In the genomic region with DNA sequence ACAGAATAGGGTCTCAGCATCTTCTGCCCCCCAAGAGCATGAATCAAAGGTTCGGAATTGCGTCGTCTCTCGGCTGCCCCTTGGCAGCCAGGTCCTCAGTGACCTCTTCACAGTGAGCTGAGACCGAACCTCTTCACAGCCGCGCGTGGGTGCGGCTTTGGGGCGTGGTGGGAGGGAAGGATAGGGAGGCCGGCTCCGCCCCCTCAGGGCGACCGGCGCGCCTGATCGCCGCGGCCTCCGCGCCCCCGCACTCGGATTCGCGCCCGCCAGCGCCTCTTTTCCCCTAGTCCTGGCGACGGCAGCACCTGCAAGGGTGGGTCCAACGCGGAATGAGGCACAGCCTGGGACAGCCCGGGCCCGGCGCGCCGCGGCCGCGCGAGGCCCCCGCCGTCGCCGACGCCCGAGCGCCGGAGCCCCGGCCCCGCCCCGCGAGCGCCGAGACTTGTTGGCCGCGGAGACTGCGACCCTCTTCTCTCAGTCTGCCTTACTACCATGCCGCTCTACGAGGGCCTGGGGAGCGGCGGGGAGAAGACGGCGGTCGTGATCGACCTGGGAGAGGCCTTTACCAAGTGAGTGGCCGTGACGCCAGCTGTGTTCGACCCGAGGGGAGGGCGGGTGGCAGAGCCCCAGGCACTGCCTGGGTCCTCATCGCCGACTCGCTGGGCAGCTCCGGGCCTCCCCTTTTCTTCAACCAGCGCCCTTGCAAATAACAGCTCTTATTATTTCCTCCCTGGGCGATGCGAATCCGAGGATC, we compare ENCODE assay signal across 8 cellular contexts. TPM values are rescaled to one million over a fixed set of nuclear protein-coding genes. Genes with fewer than 3 reads are reported as not detected.
DNase-seq lines count a peak whose midpoint lies in the region; ATAC-seq lines count a peak whose summit lies in the region.

A gene (plus strand): TSS at position 424 of the 754 bp plus-strand sequence. CDS start 69 bp downstream, at position 493.

- H3K9me3 ChIP-seq in effector memory CD4-positive, alpha-beta T cell (ENCODE audit: control insufficient read depth, low read length), result no peaks in the 10 kb centered on the region

- peaks cover 13% of the 10 kb centered on the region for H3K4me1 ChIP-seq in effector memory CD4-positive, alpha-beta T cell (ENCODE audit: control insufficient read depth, insufficient read depth, low read length, poor library complexity, severe bottlenecking)

- peak; percentile 96 for ATAC-seq in GM21360 (IDR thresholded peaks at IDR 0.05; ENCODE audit: unreplicated experiment)

- H3K4me3 ChIP-seq in effector memory CD4-positive, alpha-beta T cell (ENCODE audit: insufficient read depth, low read depth, low read length, poor library complexity, severe bottlenecking), result peak within 1 kb of the TSS; percentile 90

- DNase-seq in COLO829 (ENCODE audit: low spot score) (peak; percentile 66), HT-29 (ENCODE audit: low spot score) (peak; percentile 85), NOMO-1 treated with DMSO at 0.1 percent for 48 hours (lab: John Stamatoyannopoulos, UW; ENCODE audit: unreplicated experiment) (peak; percentile 67), medulla oblongata (ENCODE audit: extremely low spot score) (peak; percentile 89)
- peak; percentile 73 to 77 for DNase-seq in activated CD8-positive, alpha-beta memory T cell treated with anti-CD3 and anti-CD28 coated beads for 4 hours (ENCODE audit: low read depth in 2 of 2)
- DNase-seq in effector memory CD4-positive, alpha-beta T cell, result peak; percentile 65 to 77 (median 75)
- peak; percentile 83 to 84 (median 84) for DNase-seq in stimulated activated CD4-positive, alpha-beta T cell treated with anti-CD3 and anti-CD28 coated beads, TNF-alpha, amount 100 ng/mL, for 48 hours (ENCODE audit: low read depth in 3 of 3)

- no peaks in the 10 kb centered on the region for H3K36me3 ChIP-seq in effector memory CD4-positive, alpha-beta T cell (ENCODE audit: control insufficient read depth, insufficient read depth, low read length)

- no peaks in the 10 kb centered on the region for H3K27me3 ChIP-seq in effector memory CD4-positive, alpha-beta T cell (replicated peaks; ENCODE audit: control insufficient read depth, insufficient read depth, low read length, poor library complexity, severe bottlenecking)

- H3K27ac ChIP-seq in effector memory CD4-positive, alpha-beta T cell (ENCODE audit: insufficient read depth, low read length, poor library complexity, severe bottlenecking), result peak within 1 kb of the TSS; percentile 93

RNA-seq across cellular contexts. Expression of the gene that starts here (rescaled TPM):
- 10.9 and 16.7 TPM in 2 replicates for total RNA-seq in HT-29 (2014; rRNA removed; shearing (Covaris generic))

Comparison
In these comparisons a context has a peak if more than half of its experiments do, and no peak if none do; other contexts are left out.
1. Peak in every context shown above with its lines: DNase-seq, ATAC-seq, H3K4me3 ChIP-seq and H3K27ac ChIP-seq.